In the genomic region with DNA sequence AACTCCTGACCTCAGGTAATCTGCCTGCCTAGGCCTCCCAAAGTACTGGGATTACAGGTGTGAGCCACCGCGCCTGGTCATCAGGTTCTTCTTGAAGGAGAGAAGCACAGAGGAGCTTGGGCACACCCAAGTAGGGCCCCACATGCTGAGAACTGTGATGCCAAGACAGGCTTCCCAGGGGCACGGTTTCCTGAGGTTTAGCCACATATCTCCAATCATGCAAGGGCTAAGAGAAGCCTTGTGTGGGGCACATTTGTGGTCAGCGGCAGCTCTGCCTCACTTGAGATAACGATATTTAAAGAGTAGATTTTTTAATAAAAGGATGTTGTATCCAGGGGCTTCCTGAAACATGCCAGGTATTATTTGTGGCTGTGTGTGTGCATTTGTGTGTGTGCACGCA, we compare ENCODE assay signal across 20 cellular contexts.
"Had no signal": no experiment of that assay in that cellular context is flagged by ENCODE, and none has a peak within 500 bp of the region (broad histone marks: within the 10 kb centered on the region; RNA-seq: fewer than 3 reads in every experiment).

No MANE protein-coding gene starts in this region.

- H3K4me3 ChIP-seq: cardiac muscle cell, left ventricle myocardium inferior, prostate gland, smooth muscle cell, thoracic aorta, upper lobe of right lung had no signal

- H3K36me3 ChIP-seq: cardiac muscle cell, left ventricle myocardium inferior, prostate gland, thoracic aorta, upper lobe of right lung had no signal

- H3K27ac ChIP-seq: cardiac muscle cell, left ventricle myocardium inferior, prostate gland, thoracic aorta, upper lobe of right lung had no signal

- ATAC-seq: activated CD8-positive, alpha-beta T cell treated with anti-CD3 and anti-CD28 coated beads for 36 hours; activated T-helper 17 cell treated with anti-CD3 and anti-CD28 coated beads, Interleukin-2, amount 50 U/mL, for 72 hours; right cardiac atrium; stimulated activated naive CD8-positive, alpha-beta T cell treated with anti-CD3 and anti-CD28 coated beads, Interleukin-15, amount 100 ng/mL, for 72 hours; upper lobe of right lung had no signal

- H3K27me3 ChIP-seq: cardiac muscle cell, upper lobe of right lung had no signal

- H3K9me3 ChIP-seq: left ventricle myocardium inferior, prostate gland, thoracic aorta, upper lobe of right lung had no signal

- DNase-seq: activated CD4-positive, alpha-beta T cell treated with anti-CD3 and anti-CD28 coated beads, Interleukin-2, amount 10 ng/mL, durations not matched to agents 24 days and 14 days; activated CD8-positive, alpha-beta T cell treated with anti-CD3 and anti-CD28 coated beads for 36 hours; activated naive CD4-positive, alpha-beta T cell; activated naive CD8-positive, alpha-beta T cell treated with anti-CD3 and anti-CD28 coated beads for 36 hours; activated T-cell treated with anti-CD3 and anti-CD28 coated beads, Interleukin-2, amount 50 U/mL, for 1 hour; amniotic stem cell; foreskin fibroblast; glutamatergic neuron; left ventricle myocardium inferior; stimulated activated CD4-positive, alpha-beta T cell treated with anti-CD3 and anti-CD28 coated beads, Interleukin-4, amount 100 ng/mL, for 1 hour; stimulated activated naive CD8-positive, alpha-beta T cell treated with anti-CD3 and anti-CD28 coated beads, Interleukin-15, amount 100 ng/mL, for 72 hours; SW 1271; T-helper 2 cell; upper lobe of right lung had no signal
